Comparison of ENCODE assay signal across 1 cellular context in genomic region chr6:35920793-35921732, GRCh38.
TF ChIP-seq lines count a peak whose summit lies in the region.

Gene SRPK1, minus strand, starts transcription at chr6:35921098. Its CDS starts 42 bp downstream, at chr6:35921056.

TF ChIP-seq in GM12878, 131 proteins besides CTCF, POLR2A, EP300 and RAD21 (continued from another document):
- TF ChIP-seq PRDM15 (CRISPR knock-in tag; IDR thresholded peaks at IDR 0.05) (no peak), RAD51 (IDR thresholded peaks at IDR 0.05) (peak; percentile 26; the same call in 1 of the 2 replicates), PBX3 (IDR thresholded peaks at IDR 0.05; ENCODE audit: insufficient replicate concordance, low read depth, low read length) (no peak), SIN3A (IDR thresholded peaks at IDR 0.05; ENCODE audit: low read depth, low read length) (no peak; the same call in 1 of the 2 replicates), ZNF384 (IDR thresholded peaks at IDR 0.05; ENCODE audit: borderline replicate concordance, low read depth, low read length) (no peak), STAT1 (conservative IDR thresholded peaks at IDR 0.05) (no peak), ZNF274 (IDR thresholded peaks at IDR 0.05; ENCODE audit: insufficient read depth, insufficient read length) (no peak), TCF3 (IDR thresholded peaks at IDR 0.05; ENCODE audit: borderline replicate concordance, insufficient read depth, low read depth, low read length) (0 out of 2 replicates have a peak, but pooled peaks have one; percentile 38), TCF12 (IDR thresholded peaks at IDR 0.05; ENCODE audit: low read depth, low read length) (0 out of 2 replicates have a peak, but pooled peaks have one; percentile 35), IRF3 (IDR thresholded peaks at IDR 0.05) (no peak), EGR1 (IDR thresholded peaks at IDR 0.05; ENCODE audit: borderline replicate concordance in 1 of 2, low read depth in 2 of 2, low read length in 2 of 2) (peak in 1 of 2 experiments; percentile 90; a peak in 2 of 3 replicates), IKZF1 (conservative IDR thresholded peaks at IDR 0.05) (peak; percentile 47), IRF5 (IDR thresholded peaks at IDR 0.05; ENCODE audit: borderline replicate concordance) (no peak), CHD4 (IDR thresholded peaks at IDR 0.05) (no peak), CHD1 (IDR thresholded peaks at IDR 0.05; ENCODE audit: low read depth, low read length) (peak; percentile 94; the same call in 1 of the 2 replicates), MTA2 (IDR thresholded peaks at IDR 0.05; ENCODE audit: low read depth) (0 out of 2 replicates have a peak, but pooled peaks have one; percentile 14), POLR2AphosphoS5 (IDR thresholded peaks at IDR 0.05; ENCODE audit: low read length) (peak; percentile 89), ESRRA (IDR thresholded peaks at IDR 0.05; ENCODE audit: low read length) (no peak), MYB (IDR thresholded peaks at IDR 0.05; ENCODE audit: borderline replicate concordance, low read depth, low read length) (no peak), ZBTB33 (IDR thresholded peaks at IDR 0.05) (no peak), RBBP5 (conservative IDR thresholded peaks at IDR 0.05) (no peak), ATF2 (IDR thresholded peaks at IDR 0.05; ENCODE audit: low read length) (no peak), FOXM1 (IDR thresholded peaks at IDR 0.05; ENCODE audit: low read depth, low read length) (no peak), MYC (IDR thresholded peaks at IDR 0.05; ENCODE audit: insufficient read depth, insufficient read length, insufficient replicate concordance, low read length, severe bottlenecking) (peak; percentile 50), IRF4 (IDR thresholded peaks at IDR 0.05; ENCODE audit: low read depth, low read length) (no peak), E2F4 (IDR thresholded peaks at IDR 0.05; ENCODE audit: low read depth, low read length) (peak; percentile 56), CHD2 (IDR thresholded peaks at IDR 0.05; ENCODE audit: borderline replicate concordance, low read depth, low read length) (peak; percentile 48; the same call in 1 of the 2 replicates), FOXK2 (IDR thresholded peaks at IDR 0.05) (peak; percentile 85), SP1 (IDR thresholded peaks at IDR 0.05; ENCODE audit: low read depth, low read length) (peak; percentile 33), SMAD5 (IDR thresholded peaks at IDR 0.05; ENCODE audit: low read depth) (peak; percentile 58; the same call in 1 of the 2 replicates), ZBTB11 (CRISPR knock-in tag; IDR thresholded peaks at IDR 0.05) (no peak), ZNF687 (IDR thresholded peaks at IDR 0.05) (peak; percentile 78), ELK1 (IDR thresholded peaks at IDR 0.05; ENCODE audit: low read depth, low read length) (peak; percentile 31; the same call in 1 of the 2 replicates), BHLHE40 (IDR thresholded peaks at IDR 0.05; ENCODE audit: borderline replicate concordance in 1 of 2, low read depth in 2 of 2, low read length in 1 of 2) (peak; percentile 43 to 59; a peak in 2 of 4 replicates)
